Comparison of ENCODE assay signal across 9 cellular contexts in genomic region chr12:10214877-10215267, GRCh38. TPM values are rescaled to one million over a fixed set of nuclear protein-coding genes. Genes with fewer than 3 reads are reported as not detected.
A peak's percentile ranks its signal among the peaks of the same experiment; 100 is the strongest.
DNase-seq lines count a peak whose midpoint lies in the region; ATAC-seq, FAIRE-seq and TF ChIP-seq lines count a peak whose summit lies in the region.
"Had no signal": no experiment of that assay in that cellular context is flagged by ENCODE, and none has a peak within 500 bp of the region (broad histone marks: within the 10 kb centered on the region; RNA-seq: fewer than 3 reads in every experiment).

No MANE protein-coding gene starts in this region.

- no peak overlapping the region for H3K27ac Mint-ChIP-seq in activated CD4-positive, alpha-beta T cell treated with anti-CD3 and anti-CD28 coated beads, Interleukin-2, amount 10 ng/mL, durations not matched to agents 24 days and 14 days

- peak overlapping the region; percentile 14 for H3K4me3 Mint-ChIP-seq in activated CD4-positive, alpha-beta T cell treated with anti-CD3 and anti-CD28 coated beads, Interleukin-2, amount 10 ng/mL, durations not matched to agents 24 days and 14 days

- CTCF ChIA-PET in K562 (lab: Yijun Ruan, JAX; ENCODE audit: low intra/inter-chr PET ratio), result no interaction called here

- H3K9me1 ChIP-seq in K562 (ENCODE audit: control insufficient read depth, insufficient read depth, low read length), result no peaks in the 10 kb centered on the region

- TF ChIP-seq EP300 in K562 (IDR thresholded peaks at IDR 0.05; ENCODE audit: low read length), result no peak

- H3K4me1 ChIP-seq in K562 (replicated peaks in 1 of 2; ENCODE audit: control insufficient read depth in 2 of 2, insufficient read depth in 2 of 2, low read length in 2 of 2) (peaks cover 12 to 22% of the 10 kb centered on the region in 2 experiments), testis (peaks cover 4% of the 10 kb centered on the region)
- H3K4me1 ChIP-seq: BE2C had no signal

- peaks cover 20% of the 10 kb centered on the region for H3K27me3 Mint-ChIP-seq in activated CD4-positive, alpha-beta T cell treated with anti-CD3 and anti-CD28 coated beads, Interleukin-2, amount 10 ng/mL, durations not matched to agents 24 days and 14 days

- H3K4me2 ChIP-seq in K562 (ENCODE audit: insufficient read depth, low read length), result peak overlapping the region; percentile 86

- H3K27me3 ChIP-seq in K562 (ENCODE audit: control insufficient read depth in 2 of 2, insufficient read depth in 2 of 2, low read length in 2 of 2), result no peaks in the 10 kb centered on the region
- no peaks in the 10 kb centered on the region for H3K27me3 ChIP-seq in layer of hippocampus (ENCODE audit: control insufficient read depth, insufficient read depth, low read length)
- H3K27me3 ChIP-seq in testis, result no peaks in the 10 kb centered on the region

- in situ Hi-C loops in K562 (cut with MboI), result no loop called here

- H3K4me3 ChIP-seq in K562 (peak overlapping the region; percentile 81; the same call in 1 of the 2 replicates), testis (peak overlapping the region in 1 of 2 donors; percentile 74)

- POLR2A ChIA-PET in K562 (lab: Yijun Ruan, JAX), result interaction anchor here (0.8 kb wide), 1 partner anchor 13 kb away, joined by 3 read pairs; no protein-coding TSS in a partner anchor

- no peak for DNase-seq in activated CD4-positive, alpha-beta T cell treated with anti-CD3 and anti-CD28 coated beads, Interleukin-2, amount 10 ng/mL, durations not matched to agents 24 days and 14 days
- no peak for DNase-seq in activated CD4-positive, alpha-beta T cell treated with anti-CD3 and anti-CD28 coated beads for 48 hours
- DNase-seq in K562 (ENCODE audit: extremely low read depth in 1 of 4, low spot score in 3 of 4), result peak in 2 of 4 experiments; percentile 9 to 43
- DNase-seq in testis, result no peak
- DNase-seq in DMS153 (lab: John Stamatoyannopoulos, UW), result no peak
- DNase-seq: BE2C had no signal

- peaks cover 2% of the 10 kb centered on the region; the same call in 1 of the 3 replicates for H3K36me3 ChIP-seq in K562 (ENCODE audit: control insufficient read depth, insufficient read depth, low read length)
- H3K36me3 ChIP-seq in testis (ENCODE audit: low read depth, missing control alignments), result no peaks in the 10 kb centered on the region
- H3K36me3 ChIP-seq: BE2C had no signal

- H3K9me3 ChIP-seq in K562 (replicated peaks; ENCODE audit: control insufficient read depth, insufficient read depth, low read depth, low read length) (no peaks in the 10 kb centered on the region), testis (no peaks in the 10 kb centered on the region)
- H3K9me3 ChIP-seq: BE2C had no signal

- no peak for TF ChIP-seq RAD21 in K562 (CRISPR knock-in tag; conservative IDR thresholded peaks at IDR 0.05 in 1 of 2, IDR thresholded peaks at IDR 0.05 in 1 of 2)

- no TSS peak for BruUV-seq in K562 (replicated peaks; lab: Mats Ljungman, UMichigan)

- peaks cover 18% of the 10 kb centered on the region for H3K79me2 ChIP-seq in K562 (ENCODE audit: control insufficient read depth, insufficient read depth, low read length)

- TF ChIP-seq POLR2A in K562 (conservative IDR thresholded peaks at IDR 0.05) (no peak), testis (IDR thresholded peaks at IDR 0.05) (no peak)

- WGBS in K562 (ENCODE audit: insufficient coverage, low coverage, missing lambda C conversion rate), result 27% methylated on average over 3 of the region's 3 CpGs
- 51 to 75% methylated on average over 3 of the region's 3 CpGs for WGBS in testis, 2 donors

- H3K36me3 Mint-ChIP-seq in activated CD4-positive, alpha-beta T cell treated with anti-CD3 and anti-CD28 coated beads, Interleukin-2, amount 10 ng/mL, durations not matched to agents 24 days and 14 days (ENCODE audit: low read depth), result peaks cover 1% of the 10 kb centered on the region

- H3K9me3 Mint-ChIP-seq in activated CD4-positive, alpha-beta T cell treated with anti-CD3 and anti-CD28 coated beads, Interleukin-2, amount 10 ng/mL, durations not matched to agents 24 days and 14 days, result no peaks in the 10 kb centered on the region

- peak overlapping the region; percentile 88; the same call in 2 of the 3 replicates for H3K27ac ChIP-seq in K562 (ENCODE audit: extremely low read depth, low read depth, low read length)
- peak overlapping the region; percentile 5 for H3K27ac ChIP-seq in layer of hippocampus (ENCODE audit: low read depth, low read length)
- H3K27ac ChIP-seq in testis, result peak overlapping the region; percentile 99 to 100

- intact Hi-C loops in activated CD4-positive, alpha-beta T cell treated with anti-CD3 and anti-CD28 coated beads, Interleukin-2, amount 10 ng/mL, durations not matched to agents 24 days and 14 days (cut with micrococcal nuclease), result loop anchor here (2.0 to 10.0 kb wide), 3 partner anchors 150 to 960 kb away; partner anchors contain the start of gene SMIM10L1
- intact Hi-C loops in K562 (cut with micrococcal nuclease) (no loop called here), testis (cut with DNase I; ENCODE audit: low total_unique reads) (no loop called here)

- no peak for FAIRE-seq in K562 (lab: Jason Lieb, UNC)

- no peaks in the 10 kb centered on the region for H4K20me1 ChIP-seq in K562 (replicated peaks; ENCODE audit: control insufficient read depth, insufficient read depth, low read length)

- ATAC-seq in K562 (no peak), HG02973 (IDR thresholded peaks at IDR 0.05; ENCODE audit: unreplicated experiment) (no peak), GM18520 (IDR thresholded peaks at IDR 0.05; ENCODE audit: unreplicated experiment) (no peak)

- H3K9ac ChIP-seq in K562 (ENCODE audit: insufficient read depth in 1 of 2, low read depth in 2 of 2, low read length in 2 of 2), result peak overlapping the region in 1 of 2 experiments; percentile 85; a peak in 2 of 4 replicates

- H3K4me1 Mint-ChIP-seq in activated CD4-positive, alpha-beta T cell treated with anti-CD3 and anti-CD28 coated beads, Interleukin-2, amount 10 ng/mL, durations not matched to agents 24 days and 14 days, result peaks cover 30% of the 10 kb centered on the region

- no peak for TF ChIP-seq CTCF in K562 (IDR thresholded peaks at IDR 0.05 in 2 of 3, conservative IDR thresholded peaks at IDR 0.05 in 1 of 3; ENCODE audit: insufficient read depth in 2 of 3, low read depth in 1 of 3, low read length in 3 of 3)
- TF ChIP-seq CTCF in testis (IDR thresholded peaks at IDR 0.05), result no peak

- no peak overlapping the region for H2AFZ ChIP-seq in K562 (ENCODE audit: low read depth, low read length)

RNA-seq across cellular contexts. Expression of gene GABARAPL1, which starts 2.2 kb away (rescaled TPM):
- total RNA-seq in activated CD4-positive, alpha-beta T cell treated with anti-CD3 and anti-CD28 coated beads, Interleukin-2, amount 10 ng/mL, durations not matched to agents 24 days and 14 days, result 1.5 and 2.6 TPM in 2 replicates
- total RNA-seq in K562 (2011; cell fraction: chromatin; rRNA removed; ENCODE audit: low replicate concordance), result 8.9 and 12.1 TPM in 2 replicates
- total RNA-seq in K562 (2011; cell fraction: nucleolus; rRNA removed), result 8.7 and 12.1 TPM in 2 replicates
- 13.8 and 16.3 TPM in 2 replicates for total RNA-seq in K562 (2011; cell fraction: nucleoplasm; rRNA removed)
- total RNA-seq in K562 (2014; rRNA removed) (8.8 and 10.1 TPM in 2 replicates), K562 (2014; rRNA removed; fragmentation: Illumina TruSeq; extraction: Trizol) (11.6 and 15.3 TPM in 2 replicates), K562 (2015; rRNA removed; fragmentation: Illumina TruSeq; extraction: Trizol) (5.5 TPM in 2 replicates), K562 (2021) (10.6 and 11.7 TPM in 2 replicates), testis (10 to 100 TPM; 56.2 to 74.0 TPM)
- polyA plus RNA-seq in K562 (2011; rRNA removed) (11.0 and 15.7 TPM in 2 replicates), K562 (2014; fragmentation: Illumina TruSeq; extraction: Trizol) (15.9 and 17.9 TPM in 2 replicates), K562 (2014; fragmentation: Nextera tagmentation; extraction: Ambion mirVana) (1 to 10 TPM; 2.3 to 3.2 TPM), K562 (2014; rRNA removed) (11.3 and 11.7 TPM in 2 replicates), testis (ENCODE audit: insufficient read depth, low read depth, low replicate concordance) (67.7 TPM)
- 6.1 and 8.0 TPM in 2 replicates for polyA plus RNA-seq in K562 (2011; cell fraction: cytosol; rRNA removed)
- polyA plus RNA-seq in K562 (2011; cell fraction: nucleus; rRNA removed), result 11.3 and 13.2 TPM in 2 replicates
- 10.7 and 19.8 TPM in 2 replicates for polyA plus RNA-seq in K562 (2012)
- polyA minus RNA-seq in K562 (2011; rRNA and poly(A)+ RNA removed), result 7.7 and 9.1 TPM in 2 replicates
- polyA minus RNA-seq in K562 (2011; cell fraction: cytosol; rRNA and poly(A)+ RNA removed), result 3.6 and 5.4 TPM in 2 replicates
- 4.2 and 5.9 TPM in 2 replicates for polyA minus RNA-seq in K562 (2011; cell fraction: nucleus; rRNA and poly(A)+ RNA removed)

RNA-seq across cellular contexts. Expression of gene TMEM52B, which starts 36.0 kb away (rescaled TPM):
- not detected in 2 replicates for total RNA-seq in activated CD4-positive, alpha-beta T cell treated with anti-CD3 and anti-CD28 coated beads, Interleukin-2, amount 10 ng/mL, durations not matched to agents 24 days and 14 days
- not detected in 2 replicates for total RNA-seq in K562 (2011; cell fraction: chromatin; rRNA removed; ENCODE audit: low replicate concordance)
- not detected in 2 replicates for total RNA-seq in K562 (2011; cell fraction: nucleolus; rRNA removed)
- total RNA-seq in K562 (2011; cell fraction: nucleoplasm; rRNA removed), result not detected in 2 replicates
- total RNA-seq in K562 (2014; rRNA removed) (not detected in 2 replicates), K562 (2014; rRNA removed; fragmentation: Illumina TruSeq; extraction: Trizol) (not detected in 2 replicates), K562 (2015; rRNA removed; fragmentation: Illumina TruSeq; extraction: Trizol) (not detected in 2 replicates), K562 (2021) (not detected in 2 replicates), testis (1 to 10 TPM in 1 of 2 donors, under 1 TPM in 1; 0.74 to 1.2 TPM)
- polyA plus RNA-seq in K562 (2011; rRNA removed) (not detected in 2 replicates), K562 (2014; fragmentation: Illumina TruSeq; extraction: Trizol) (not detected in 2 replicates), K562 (2014; fragmentation: Nextera tagmentation; extraction: Ambion mirVana) (not detected), K562 (2014; rRNA removed) (not detected in 2 replicates), testis (ENCODE audit: insufficient read depth, low read depth, low replicate concordance) (0.76 TPM)
- not detected in 2 replicates for polyA plus RNA-seq in K562 (2011; cell fraction: cytosol; rRNA removed)
- not detected in 2 replicates for polyA plus RNA-seq in K562 (2011; cell fraction: nucleus; rRNA removed)
- polyA plus RNA-seq in K562 (2012), result not detected in 2 replicates
- polyA minus RNA-seq in K562 (2011; rRNA and poly(A)+ RNA removed), result not detected in 2 replicates
- polyA minus RNA-seq in K562 (2011; cell fraction: cytosol; rRNA and poly(A)+ RNA removed), result not detected in 2 replicates
- not detected in 2 replicates for polyA minus RNA-seq in K562 (2011; cell fraction: nucleus; rRNA and poly(A)+ RNA removed)

RNA-seq across cellular contexts. Expression of gene OLR1, which starts 42.9 kb away (rescaled TPM):
- not detected in 2 replicates for total RNA-seq in activated CD4-positive, alpha-beta T cell treated with anti-CD3 and anti-CD28 coated beads, Interleukin-2, amount 10 ng/mL, durations not matched to agents 24 days and 14 days
- not detected in 2 replicates for total RNA-seq in K562 (2011; cell fraction: chromatin; rRNA removed; ENCODE audit: low replicate concordance)
- total RNA-seq in K562 (2011; cell fraction: nucleolus; rRNA removed), result not detected in 2 replicates
- not detected in 2 replicates for total RNA-seq in K562 (2011; cell fraction: nucleoplasm; rRNA removed)
- total RNA-seq in K562 (2014; rRNA removed), result not detected in 2 replicates
- total RNA-seq in K562 (2014; rRNA removed; fragmentation: Illumina TruSeq; extraction: Trizol), result not detected in 2 replicates
- not detected in 2 replicates for total RNA-seq in K562 (2015; rRNA removed; fragmentation: Illumina TruSeq; extraction: Trizol)
- total RNA-seq in K562 (2021), result 0.45 TPM in 1 of 2 replicates, not detected in the other
- not detected in 2 replicates for polyA plus RNA-seq in K562 (2011; rRNA removed)
- polyA plus RNA-seq in K562 (2011; cell fraction: cytosol; rRNA removed), result not detected in 2 replicates
- not detected in 2 replicates for polyA plus RNA-seq in K562 (2011; cell fraction: nucleus; rRNA removed)
- polyA plus RNA-seq in K562 (2012), result not detected in 2 replicates
- polyA plus RNA-seq in K562 (2014; fragmentation: Illumina TruSeq; extraction: Trizol), result not detected in 2 replicates
- not detected for polyA plus RNA-seq in K562 (2014; fragmentation: Nextera tagmentation; extraction: Ambion mirVana)
- not detected in 2 replicates for polyA plus RNA-seq in K562 (2014; rRNA removed)
- 0.69 TPM in 1 of 2 replicates, not detected in the other for polyA minus RNA-seq in K562 (2011; rRNA and poly(A)+ RNA removed)
- polyA minus RNA-seq in K562 (2011; cell fraction: cytosol; rRNA and poly(A)+ RNA removed), result not detected in 2 replicates
- 0.11 TPM in 1 of 2 replicates, not detected in the other for polyA minus RNA-seq in K562 (2011; cell fraction: nucleus; rRNA and poly(A)+ RNA removed)
- total RNA-seq in testis, result 1 to 10 TPM in 1 of 2 donors, under 1 TPM in 1; 0.87 to 2.5 TPM
- polyA plus RNA-seq in testis (ENCODE audit: insufficient read depth, low read depth, low replicate concordance), result 5.9 TPM

Comparison
In these comparisons a context has a peak if more than half of its experiments do, and no peak if none do; other contexts are left out.
1. H3K27ac ChIP-seq: peak in every context shown above with its lines; median percentile 100 in testis; 88 in K562; 5 in layer of hippocampus.